8 cellular contexts compared by ENCODE assay signal in genomic region chr13:28657784-28658538, GRCh38. TPM values are rescaled to one million over a fixed set of nuclear protein-coding genes. Genes with fewer than 3 reads are reported as not detected.
A peak's percentile ranks its signal among the peaks of the same experiment; 100 is the strongest.
DNase-seq lines count a peak whose midpoint lies in the region; ATAC-seq and TF ChIP-seq lines count a peak whose summit lies in the region.

No MANE protein-coding gene starts in this region.

- no peaks in the 10 kb centered on the region for H3K9me3 Mint-ChIP-seq in nephron

- POLR2A ChIA-PET in SK-N-SH (lab: Yijun Ruan, JAX) = interaction anchor here (0.6 to 1.3 kb wide), 3 partner anchors 17 to 1966 kb away, joined by 3 to 5 read pairs (median 3); no protein-coding TSS in a partner anchor

- H4K20me1 ChIP-seq in SK-N-SH (ENCODE audit: insufficient read depth) = peaks cover 31% of the 10 kb centered on the region

- H3K9ac ChIP-seq in SK-N-SH = peak overlapping the region; percentile 95

- peaks cover 21 to 28% of the 10 kb centered on the region in 2 experiments; a peak in 3 of 4 replicates for H3K4me1 ChIP-seq in SK-N-SH (ENCODE audit: control insufficient read depth in 1 of 2, insufficient read depth in 2 of 2, low read depth in 1 of 2, low read length in 1 of 2)

- 19% methylated on average over 12 of the region's 12 CpGs for WGBS in SK-N-SH (ENCODE audit: low lambda C conversion rate)

- CTCF ChIA-PET in SK-N-SH (lab: Yijun Ruan, JAX) = interaction anchor here (0.7 to 2.8 kb wide), 4 partner anchors 19 to 1125 kb away, joined by 3 to 6 read pairs (median 4); no protein-coding TSS in a partner anchor

- TF ChIP-seq EP300 in SK-N-SH (IDR thresholded peaks at IDR 0.05; ENCODE audit: borderline replicate concordance in 1 of 2, low read depth in 1 of 2, low read length in 1 of 2) = no peak

- H3K27me3 Mint-ChIP-seq in nephron (ENCODE audit: low read depth) = no peaks in the 10 kb centered on the region

- H3F3A ChIP-seq in SK-N-SH (replicated peaks; ENCODE audit: insufficient read depth) = no peaks in the 10 kb centered on the region

- H3K79me2 ChIP-seq in SK-N-SH (ENCODE audit: insufficient read depth) = peaks cover 90% of the 10 kb centered on the region

- peak; percentile 19 for DNase-seq in A172 (ENCODE audit: low spot score)
- DNase-seq in GM20000 (ENCODE audit: low spot score) = peak; percentile 27
- peak; percentile 7 for DNase-seq in SK-N-SH
- no peak for DNase-seq in epithelial cell of proximal tubule (ENCODE audit: low read depth)
- DNase-seq in cortex of kidney (lab: John Stamatoyannopoulos, UW) = no peak

- H3K4me3 Mint-ChIP-seq in nephron = peak overlapping the region; percentile 84 to 93 (median 87)

- no peaks in the 10 kb centered on the region for H3K27me3 ChIP-seq in SK-N-SH (ENCODE audit: insufficient read depth)

- H3K36me3 ChIP-seq in SK-N-SH (replicated peaks in 1 of 2; ENCODE audit: control insufficient read depth in 1 of 2, insufficient read depth in 2 of 2, low read length in 1 of 2) = peaks cover 22 to 30% of the 10 kb centered on the region in 2 experiments

- peaks cover 18% of the 10 kb centered on the region for H3K36me3 Mint-ChIP-seq in nephron (ENCODE audit: low read depth)

- no peaks in the 10 kb centered on the region for H3K9me2 ChIP-seq in SK-N-SH

- H3K9me3 ChIP-seq in SK-N-SH = no peaks in the 10 kb centered on the region

- H3K4me3 ChIP-seq in SK-N-SH (ENCODE audit: low read depth in 2 of 2, low read length in 1 of 2) = peak overlapping the region; percentile 87 to 98
- peak overlapping the region; percentile 95 for H3K4me3 ChIP-seq in epithelial cell of proximal tubule (ENCODE audit: low read depth, low read length)

- peak overlapping the region; percentile 89 to 95 for H3K27ac ChIP-seq in SK-N-SH (ENCODE audit: low read depth in 2 of 2, low read length in 1 of 2)

- H2AFZ ChIP-seq in SK-N-SH (ENCODE audit: low read depth) = no peak overlapping the region

- TF ChIP-seq RAD21 in SK-N-SH (IDR thresholded peaks at IDR 0.05; ENCODE audit: low read length) = no peak

- peak overlapping the region; percentile 53 to 70 (median 58) for H3K27ac Mint-ChIP-seq in nephron

- H3K4me2 ChIP-seq in SK-N-SH = peak overlapping the region; percentile 88

- no peak for ATAC-seq in GM18519 (IDR thresholded peaks at IDR 0.05; ENCODE audit: low FRiP score, unreplicated experiment)
- no peak for ATAC-seq in HG03108 (IDR thresholded peaks at IDR 0.05; ENCODE audit: unreplicated experiment)

- peaks cover 58% of the 10 kb centered on the region for H3K4me1 Mint-ChIP-seq in nephron

- TF ChIP-seq CTCF in GM20000 (IDR thresholded peaks at IDR 0.05; ENCODE audit: extremely low read depth, missing control alignments) (no peak), SK-N-SH (IDR thresholded peaks at IDR 0.05) (peak; percentile 50), epithelial cell of proximal tubule (conservative IDR thresholded peaks at IDR 0.05; ENCODE audit: low read depth, low read length) (peak; percentile 24), nephron (IDR thresholded peaks at IDR 0.05; ENCODE audit: unreplicated experiment in 3 of 3) (peak in 2 of 3 experiments; percentile 26 to 39)

TF ChIP-seq in SK-N-SH, 30 proteins besides CTCF, POLR2A, EP300 and RAD21:
- TF ChIP-seq MXI1 (IDR thresholded peaks at IDR 0.05; ENCODE audit: low read depth, low read length) = no peak
- TF ChIP-seq MAX (IDR thresholded peaks at IDR 0.05; ENCODE audit: low read depth) = no peak
- TF ChIP-seq YY1 (IDR thresholded peaks at IDR 0.05; ENCODE audit: low read depth) = no peak
- TF ChIP-seq GABPA (IDR thresholded peaks at IDR 0.05; ENCODE audit: low read depth) = no peak
- no peak for TF ChIP-seq GATA2 (CRISPR knock-in tag; IDR thresholded peaks at IDR 0.05)
- no peak for TF ChIP-seq TAF1 (IDR thresholded peaks at IDR 0.05; ENCODE audit: borderline replicate concordance, low read depth, low read length)
- no peak for TF ChIP-seq JUND (IDR thresholded peaks at IDR 0.05)
- TF ChIP-seq USF1 (IDR thresholded peaks at IDR 0.05; ENCODE audit: borderline replicate concordance, low read depth) = no peak
- no peak for TF ChIP-seq ELF1 (IDR thresholded peaks at IDR 0.05)
- TF ChIP-seq REST (IDR thresholded peaks at IDR 0.05; ENCODE audit: low read depth, low read length) = no peak
- no peak for TF ChIP-seq FOSL2 (IDR thresholded peaks at IDR 0.05; ENCODE audit: borderline replicate concordance, low read depth)
- no peak for TF ChIP-seq IRF3 (IDR thresholded peaks at IDR 0.05; ENCODE audit: low read depth, low read length)
- no peak for TF ChIP-seq USF2 (IDR thresholded peaks at IDR 0.05; ENCODE audit: borderline replicate concordance, low read depth, low read length)
- TF ChIP-seq RFX5 (IDR thresholded peaks at IDR 0.05; ENCODE audit: low read length) = no peak
- TF ChIP-seq ZBTB33 (IDR thresholded peaks at IDR 0.05; ENCODE audit: borderline replicate concordance, low read depth) = no peak
- TF ChIP-seq FOXM1 (IDR thresholded peaks at IDR 0.05; ENCODE audit: low read depth) = no peak
TF ChIP-seq in SK-N-SH: peak in this region for 0.

RNA-seq across cellular contexts. Expression of gene POMP, which starts 1.0 kb away (rescaled TPM):
- total RNA-seq in A172 (2014; rRNA removed; shearing (Covaris generic)) = 135 and 234 TPM in 2 replicates
- 37.1 and 39.8 TPM in 2 replicates for polyA plus RNA-seq in SK-N-SH (2012; rRNA removed)
- 64.5 and 103 TPM in 2 replicates for polyA plus RNA-seq in SK-N-SH (2012; cell fraction: cytosol; rRNA removed)
- 10.1 and 16.0 TPM in 2 replicates for polyA plus RNA-seq in SK-N-SH (2012; cell fraction: nucleus; rRNA removed)
- 159 and 165 TPM in 2 replicates for total RNA-seq in epithelial cell of proximal tubule

Comparison
In these comparisons a context has a peak if more than half of its experiments do, and no peak if none do; other contexts are left out.
1. DNase-seq: peak in A172 (single experiment), GM20000 (single experiment) and SK-N-SH (single experiment); none in epithelial cell of proximal tubule (single experiment) and cortex of kidney (single experiment).